8 cellular contexts compared by ENCODE assay signal in the genomic region with DNA sequence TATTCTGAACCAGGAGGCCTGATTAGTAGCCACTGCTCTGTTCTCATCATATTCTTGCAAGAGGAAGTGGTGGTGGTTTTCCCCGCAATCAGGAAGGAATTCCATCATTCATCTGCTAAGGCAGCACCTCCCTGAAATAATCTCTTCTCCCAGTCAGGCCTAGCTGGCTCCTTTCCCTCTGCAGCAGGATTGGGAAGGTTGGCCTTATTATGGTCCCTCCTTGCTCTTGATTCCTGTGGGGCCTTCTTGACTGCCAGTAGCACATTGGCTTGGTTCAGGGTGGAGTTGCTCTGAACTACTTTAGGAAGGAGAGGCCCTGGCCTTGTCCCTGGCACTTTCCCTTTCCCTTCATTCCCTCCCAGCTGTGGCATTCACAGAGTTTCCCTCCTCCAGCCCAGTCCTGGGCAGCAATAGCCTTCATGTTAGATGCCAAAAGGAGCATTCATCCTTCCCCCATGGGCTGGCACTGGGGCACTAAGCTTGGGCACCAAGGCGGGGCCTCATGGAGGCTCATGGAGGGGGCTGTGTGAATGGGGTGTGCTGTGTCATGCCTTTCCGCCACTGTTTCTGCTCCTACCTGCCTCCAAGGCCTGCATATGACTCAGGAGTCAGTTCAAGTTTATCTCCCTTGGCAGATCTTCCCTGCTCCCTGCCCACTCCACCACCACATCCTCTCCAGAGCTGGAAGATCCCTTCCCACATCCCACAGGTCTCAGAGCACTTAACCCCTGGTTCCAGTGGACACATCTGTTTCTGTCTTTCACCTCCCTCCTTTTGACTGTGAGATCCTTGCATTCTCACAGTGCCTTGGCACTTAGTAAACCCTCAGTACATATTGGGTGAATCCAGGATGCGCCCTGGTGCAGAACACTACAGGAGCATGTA. TPM values are rescaled to one million over a fixed set of nuclear protein-coding genes. Genes with fewer than 3 reads are reported as not detected.
A peak's percentile ranks its signal among the peaks of the same experiment; 100 is the strongest.
DNase-seq lines count a peak whose midpoint lies in the region; ATAC-seq and TF ChIP-seq lines count a peak whose summit lies in the region.

No MANE protein-coding gene starts in this region.

- H3K36me3 Mint-ChIP-seq in HFFc6 (ENCODE audit: low read depth) (no peaks in the 10 kb centered on the region), endothelial cell (ENCODE audit: low read depth, unreplicated experiment) (no peaks in the 10 kb centered on the region)
- H3K36me3 Mint-ChIP-seq in activated naive CD8-positive, alpha-beta T cell treated with anti-CD3 and anti-CD28 coated beads, Interleukin-2, amount 50 U/mL, for 24 hours (ENCODE audit: low read depth): peaks cover 1% of the 10 kb centered on the region

- H3K9me3 Mint-ChIP-seq in HFFc6 (no peaks in the 10 kb centered on the region), endothelial cell (ENCODE audit: unreplicated experiment) (no peaks in the 10 kb centered on the region)
- peaks cover 6% of the 10 kb centered on the region for H3K9me3 Mint-ChIP-seq in activated naive CD8-positive, alpha-beta T cell treated with anti-CD3 and anti-CD28 coated beads, Interleukin-2, amount 50 U/mL, for 24 hours

- no peak overlapping the region for H3K4me3 ChIP-seq in AG09309 (ENCODE audit: control insufficient read depth, low read depth, low read length)

- DNase-seq in AG09309 (ENCODE audit: low read depth): peak; percentile 75
- peak; percentile 83 for DNase-seq in HFFc6
- no peak for DNase-seq in activated naive CD8-positive, alpha-beta T cell treated with anti-CD3 and anti-CD28 coated beads, Interleukin-2, amount 50 U/mL, for 24 hours
- peak; percentile 65 for DNase-seq in islet precursor cell
- no peak for DNase-seq in endothelial cell (ENCODE audit: low spot score)
- DNase-seq in NCI-H2227 (lab: John Stamatoyannopoulos, UW; ENCODE audit: unreplicated experiment): no peak
- DNase-seq in stimulated activated CD4-positive, alpha-beta T cell treated with anti-CD3 and anti-CD28 coated beads, Interleukin-2, amount 100 ng/mL, for 48 hours: no peak

- TF ChIP-seq POLR2A in GM18505 (IDR thresholded peaks at IDR 0.05; ENCODE audit: borderline replicate concordance, extremely low read depth, insufficient read depth, insufficient read length): no peak

- TF ChIP-seq CTCF in AG09309 (IDR thresholded peaks at IDR 0.05; ENCODE audit: control insufficient read depth, insufficient read depth, low read depth, low read length, missing control alignments) (no peak), HFFc6 (IDR thresholded peaks at IDR 0.05) (no peak), endothelial cell (IDR thresholded peaks at IDR 0.05; ENCODE audit: unreplicated experiment) (no peak)

- H3K27ac Mint-ChIP-seq in HFFc6 (peak overlapping the region; percentile 98), endothelial cell (ENCODE audit: unreplicated experiment) (no peak overlapping the region)
- H3K27ac Mint-ChIP-seq in activated naive CD8-positive, alpha-beta T cell treated with anti-CD3 and anti-CD28 coated beads, Interleukin-2, amount 50 U/mL, for 24 hours: peak overlapping the region; percentile 25

- H3K27me3 Mint-ChIP-seq in HFFc6 (ENCODE audit: insufficient read depth) (peaks cover 2% of the 10 kb centered on the region), endothelial cell (ENCODE audit: unreplicated experiment) (no peaks in the 10 kb centered on the region)
- no peaks in the 10 kb centered on the region for H3K27me3 Mint-ChIP-seq in activated naive CD8-positive, alpha-beta T cell treated with anti-CD3 and anti-CD28 coated beads, Interleukin-2, amount 50 U/mL, for 24 hours

- H3K4me3 Mint-ChIP-seq in HFFc6 (peak overlapping the region; percentile 45), endothelial cell (ENCODE audit: unreplicated experiment) (no peak overlapping the region)
- H3K4me3 Mint-ChIP-seq in activated naive CD8-positive, alpha-beta T cell treated with anti-CD3 and anti-CD28 coated beads, Interleukin-2, amount 50 U/mL, for 24 hours: no peak overlapping the region

- H3K4me1 Mint-ChIP-seq in HFFc6 (ENCODE audit: low read depth) (peaks cover 45% of the 10 kb centered on the region), endothelial cell (ENCODE audit: unreplicated experiment) (peaks cover 5% of the 10 kb centered on the region)
- H3K4me1 Mint-ChIP-seq in activated naive CD8-positive, alpha-beta T cell treated with anti-CD3 and anti-CD28 coated beads, Interleukin-2, amount 50 U/mL, for 24 hours: peaks cover 44% of the 10 kb centered on the region

- ATAC-seq in activated naive CD8-positive, alpha-beta T cell treated with anti-CD3 and anti-CD28 coated beads, Interleukin-2, amount 50 U/mL, for 24 hours: no peak
- ATAC-seq in GM18505 (IDR thresholded peaks at IDR 0.05; ENCODE audit: unreplicated experiment): no peak

RNA-seq across cellular contexts. Expression of gene CD44, which starts 27.6 kb away (rescaled TPM):
- 1,000 to 10,000 TPM; 1,912 to 2,221 (median 2,175) TPM for total RNA-seq in HFFc6 (2021; fragmentation: NEBNext Ultra II Directional; extraction: Animal tissue kit (Norgen Biotek cat#: 25700))
- total RNA-seq in endothelial cell (ENCODE audit: unreplicated experiment): 155 TPM

Comparison
In these comparisons a context has a peak if more than half of its experiments do, and no peak if none do; other contexts are left out.
1. DNase-seq: peak in AG09309 (single experiment), HFFc6 (single experiment) and islet precursor cell (single experiment); none in activated naive CD8-positive, alpha-beta T cell treated with anti-CD3 and anti-CD28 coated beads, Interleukin-2, amount 50 U/mL, for 24 hours (single experiment), endothelial cell (single experiment), NCI-H2227 (single experiment) and stimulated activated CD4-positive, alpha-beta T cell treated with anti-CD3 and anti-CD28 coated beads, Interleukin-2, amount 100 ng/mL, for 48 hours (0 of 2).
2. RNA of gene CD44, which starts 27.6 kb away (total RNA-seq): 1,912 to 2,221 TPM in HFFc6; 155 TPM in endothelial cell (single experiment); every median in the first group is over 10 times any median in the second.